In genomic region chr9:127567898-127568617, GRCh38 we compare ENCODE assay signal across 9 cellular contexts. TPM values are rescaled to one million over a fixed set of nuclear protein-coding genes. Genes with fewer than 3 reads are reported as not detected.
A peak's percentile ranks its signal among the peaks of the same experiment; 100 is the strongest.
DNase-seq lines count a peak whose midpoint lies in the region; ATAC-seq, FAIRE-seq and TF ChIP-seq lines count a peak whose summit lies in the region.
"Had no signal": no experiment of that assay in that cellular context is flagged by ENCODE, and none has a peak within 500 bp of the region (broad histone marks: within the 10 kb centered on the region; RNA-seq: fewer than 3 reads in every experiment).

No MANE protein-coding gene starts in this region.

- peaks cover 29% of the 10 kb centered on the region for H3K4me1 Mint-ChIP-seq in activated T-helper 2 cell treated with anti-CD3 and anti-CD28 coated beads, Interferon-gamma antibody, Interleukin-2, Interleukin-4, amounts not matched to agents 10 μg/mL and 5 μg/mL and 100 μg/mL, durations not matched to agents 14 hours and 24 hours and 36 hours (ENCODE audit: low read depth)

- DNase-seq in A549 (ENCODE audit: low read depth in 1 of 2, low spot score in 1 of 2) (no peak), HFF-Myc (ENCODE audit: extremely low read depth, low read depth) (no peak), small intestine (no peak), superior temporal gyrus (ENCODE audit: extremely low spot score) (no peak)
- DNase-seq in activated T-helper 2 cell treated with anti-CD3 and anti-CD28 coated beads, Interferon-gamma antibody, Interleukin-2, Interleukin-4, amounts not matched to agents 10 μg/mL and 5 μg/mL and 100 μg/mL, durations not matched to agents 14 hours and 24 hours and 36 hours (ENCODE audit: low spot score), result no peak

- H3K4me2 ChIP-seq in A549, result peak overlapping the region; percentile 97

- H3K27me3 ChIP-seq in iPS-15b (ENCODE audit: control insufficient read depth, insufficient read depth, low read length) (peaks cover 21% of the 10 kb centered on the region), small intestine (ENCODE audit: control insufficient read depth in 2 of 2, insufficient read depth in 2 of 2, low read length in 2 of 2) (no peaks in the 10 kb centered on the region)

- TF ChIP-seq EP300 in A549 (IDR thresholded peaks at IDR 0.05), result no peak

- H3K4me1 ChIP-seq in A549 (peaks cover 75% of the 10 kb centered on the region), iPS-15b (ENCODE audit: control insufficient read depth, insufficient read depth, low read length) (peaks cover 14% of the 10 kb centered on the region), small intestine (ENCODE audit: control insufficient read depth in 2 of 2, insufficient read depth in 1 of 2, low read depth in 1 of 2, low read length in 1 of 2) (no peaks in the 10 kb centered on the region)

- H3K4me3 ChIP-seq in A549 (peak overlapping the region; percentile 82), HFF-Myc (replicated peaks; ENCODE audit: low read depth, low read length) (peak overlapping the region; percentile 81), iPS-15b (ENCODE audit: low read depth, low read length) (peak overlapping the region; percentile 58), small intestine (ENCODE audit: low read depth in 1 of 2, low read length in 2 of 2) (peak overlapping the region; percentile 77 to 91)

- peak overlapping the region; percentile 61 for H3K9ac ChIP-seq in iPS-15b (ENCODE audit: low read depth, low read length)

- peak; percentile 36 to 43 for ATAC-seq in A549
- ATAC-seq in HG03175 (IDR thresholded peaks at IDR 0.05; ENCODE audit: unreplicated experiment), result no peak
- no peak for ATAC-seq in HG02852 (IDR thresholded peaks at IDR 0.05; ENCODE audit: unreplicated experiment)

- TF ChIP-seq CTCF in A549 (IDR thresholded peaks at IDR 0.05) (no peak), HFF-Myc (IDR thresholded peaks at IDR 0.05; ENCODE audit: low read depth, low read length, missing control alignments) (no peak)

- CTCF ChIA-PET in A549 (lab: Yijun Ruan, JAX), result interaction anchor here (0.7 to 2.6 kb wide), 10 partner anchors 9 to 64 kb away, joined by 3 to 12 read pairs (median 4); no protein-coding TSS in a partner anchor

- intact Hi-C loops in activated T-helper 2 cell treated with anti-CD3 and anti-CD28 coated beads, Interferon-gamma antibody, Interleukin-2, Interleukin-4, amounts not matched to agents 10 μg/mL and 5 μg/mL and 100 μg/mL, durations not matched to agents 14 hours and 24 hours and 36 hours (cut with micrococcal nuclease), result loop anchor here (2.0 kb wide), 1 partner anchor 203 kb away; no protein-coding TSS in a partner anchor

- no peaks in the 10 kb centered on the region for H3K27me3 Mint-ChIP-seq in activated T-helper 2 cell treated with anti-CD3 and anti-CD28 coated beads, Interferon-gamma antibody, Interleukin-2, Interleukin-4, amounts not matched to agents 10 μg/mL and 5 μg/mL and 100 μg/mL, durations not matched to agents 14 hours and 24 hours and 36 hours (ENCODE audit: low read depth)

- POLR2A ChIA-PET in A549 (lab: Yijun Ruan, JAX), result interaction anchor here (0.9 to 1.0 kb wide), 3 partner anchors 11 to 166 kb away, joined by 3 read pairs; no protein-coding TSS in a partner anchor

- peak overlapping the region; percentile 78 for H3K4me3 Mint-ChIP-seq in activated T-helper 2 cell treated with anti-CD3 and anti-CD28 coated beads, Interferon-gamma antibody, Interleukin-2, Interleukin-4, amounts not matched to agents 10 μg/mL and 5 μg/mL and 100 μg/mL, durations not matched to agents 14 hours and 24 hours and 36 hours (ENCODE audit: low read depth)

- H3K9me3 Mint-ChIP-seq in activated T-helper 2 cell treated with anti-CD3 and anti-CD28 coated beads, Interferon-gamma antibody, Interleukin-2, Interleukin-4, amounts not matched to agents 10 μg/mL and 5 μg/mL and 100 μg/mL, durations not matched to agents 14 hours and 24 hours and 36 hours, result no peaks in the 10 kb centered on the region

- no peak overlapping the region for H3K27ac Mint-ChIP-seq in activated T-helper 2 cell treated with anti-CD3 and anti-CD28 coated beads, Interferon-gamma antibody, Interleukin-2, Interleukin-4, amounts not matched to agents 10 μg/mL and 5 μg/mL and 100 μg/mL, durations not matched to agents 14 hours and 24 hours and 36 hours

- under 1% methylated on average over 14 of the region's 33 CpGs for WGBS in A549 (ENCODE audit: missing lambda C conversion rate)
- WGBS in small intestine, 3 donors, result 5 to 14% (median 7%) methylated on average over 29 to 33 of the region's 33 CpGs

- H3K27ac ChIP-seq in A549 (peak overlapping the region; percentile 92 to 93), small intestine (ENCODE audit: low read depth in 1 of 2, low read length in 1 of 2) (peak overlapping the region; percentile 86 to 94)

- no peak for TF ChIP-seq RAD21 in A549 (conservative IDR thresholded peaks at IDR 0.05 in 1 of 2, IDR thresholded peaks at IDR 0.05 in 1 of 2)

- no peaks in the 10 kb centered on the region for H3K36me3 Mint-ChIP-seq in activated T-helper 2 cell treated with anti-CD3 and anti-CD28 coated beads, Interferon-gamma antibody, Interleukin-2, Interleukin-4, amounts not matched to agents 10 μg/mL and 5 μg/mL and 100 μg/mL, durations not matched to agents 14 hours and 24 hours and 36 hours (ENCODE audit: low read depth)

- H3K36me3 ChIP-seq in iPS-15b (ENCODE audit: control insufficient read depth, insufficient read depth, low read length), result no peaks in the 10 kb centered on the region
- H3K36me3 ChIP-seq in small intestine (ENCODE audit: control insufficient read depth in 2 of 2, insufficient read depth in 2 of 2, low read length in 2 of 2), result peaks cover 0 to under 1% of the 10 kb centered on the region in 2 donors

- TF ChIP-seq POLR2A in A549 (IDR thresholded peaks at IDR 0.05; ENCODE audit: low read length), result no peak

- no peaks in the 10 kb centered on the region for H3K9me3 ChIP-seq in A549
- H3K9me3 ChIP-seq in iPS-15b (ENCODE audit: control insufficient read depth, insufficient read depth, low read length), result no peaks in the 10 kb centered on the region
- no peaks in the 10 kb centered on the region for H3K9me3 ChIP-seq in small intestine (ENCODE audit: control insufficient read depth, low read depth)

- FAIRE-seq in A549 (lab: Jason Lieb, UNC) (no peak), small intestine (lab: Jason Lieb, UNC) (no peak)
- FAIRE-seq: endometrium had no signal

TF ChIP-seq in A549, 52 proteins besides CTCF, POLR2A, EP300 and RAD21 (continues in another document):
- TF ChIP-seq, protein P1, sequence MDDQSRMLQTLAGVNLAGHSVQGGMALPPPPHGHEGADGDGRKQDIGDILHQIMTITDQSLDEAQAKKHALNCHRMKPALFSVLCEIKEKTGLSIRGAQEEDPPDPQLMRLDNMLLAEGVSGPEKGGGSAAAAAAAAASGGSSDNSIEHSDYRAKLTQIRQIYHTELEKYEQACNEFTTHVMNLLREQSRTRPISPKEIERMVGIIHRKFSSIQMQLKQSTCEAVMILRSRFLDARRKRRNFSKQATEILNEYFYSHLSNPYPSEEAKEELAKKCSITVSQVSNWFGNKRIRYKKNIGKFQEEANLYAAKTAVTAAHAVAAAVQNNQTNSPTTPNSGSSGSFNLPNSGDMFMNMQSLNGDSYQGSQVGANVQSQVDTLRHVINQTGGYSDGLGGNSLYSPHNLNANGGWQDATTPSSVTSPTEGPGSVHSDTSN (IDR thresholded peaks at IDR 0.05), result no peak
- no peak for TF ChIP-seq CBX8 (IDR thresholded peaks at IDR 0.05)
- no peak for TF ChIP-seq TP53 (CRISPR knock-in tag; IDR thresholded peaks at IDR 0.05)
- TF ChIP-seq, protein P2, sequence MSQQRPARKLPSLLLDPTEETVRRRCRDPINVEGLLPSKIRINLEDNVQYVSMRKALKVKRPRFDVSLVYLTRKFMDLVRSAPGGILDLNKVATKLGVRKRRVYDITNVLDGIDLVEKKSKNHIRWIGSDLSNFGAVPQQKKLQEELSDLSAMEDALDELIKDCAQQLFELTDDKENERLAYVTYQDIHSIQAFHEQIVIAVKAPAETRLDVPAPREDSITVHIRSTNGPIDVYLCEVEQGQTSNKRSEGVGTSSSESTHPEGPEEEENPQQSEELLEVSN (IDR thresholded peaks at IDR 0.05; ENCODE audit: borderline replicate concordance, low read depth), result peak; percentile 39; the same call in 1 of the 2 replicates
- TF ChIP-seq SREBF2 (IDR thresholded peaks at IDR 0.05), result no peak
- peak; percentile 84 for TF ChIP-seq MAX (IDR thresholded peaks at IDR 0.05)
- no peak for TF ChIP-seq POLR2AphosphoS2 (conservative IDR thresholded peaks at IDR 0.05; ENCODE audit: low read length)
- TF ChIP-seq RFX5 (IDR thresholded peaks at IDR 0.05), result no peak
- no peak for TF ChIP-seq ELK1 (IDR thresholded peaks at IDR 0.05; ENCODE audit: low read depth, low read length)
- TF ChIP-seq KDM1A (IDR thresholded peaks at IDR 0.05; ENCODE audit: low read depth), result no peak

RNA-seq across cellular contexts. Expression of gene STXBP1, which starts 44.0 kb away (rescaled TPM):
- 13.3 and 20.4 TPM in 2 replicates for polyA plus RNA-seq in A549 (2011; rRNA removed)
- 12.7 and 14.5 TPM in 2 replicates for polyA plus RNA-seq in A549 (2012; cell fraction: cytosol; rRNA removed)
- polyA plus RNA-seq in A549 (2012; cell fraction: nucleus; rRNA removed), result 16.5 and 22.0 TPM in 2 replicates
- 16.1 to 22.6 TPM (median 19.8 TPM) in 3 replicates for polyA plus RNA-seq in A549 (2017; fragmentation: RNase III; extraction: RNeasy Plus Mini Kit Qiagen cat#74134 plus additional on column Dnase treatment)
- 22.3 and 22.9 TPM in 2 replicates for polyA minus RNA-seq in A549 (2011; rRNA and poly(A)+ RNA removed)
- 44.5 and 48.9 TPM in 2 replicates for total RNA-seq in activated T-helper 2 cell treated with anti-CD3 and anti-CD28 coated beads, Interferon-gamma antibody, Interleukin-2, Interleukin-4, amounts not matched to agents 10 μg/mL and 5 μg/mL and 100 μg/mL, durations not matched to agents 14 hours and 24 hours and 36 hours
- 10 to 100 TPM in 1 of 3 donors, 1 to 10 TPM in 1, under 1 TPM in 1; 0.89 to 14.3 (median 1.9) TPM for polyA plus RNA-seq in small intestine

Comparison
In these comparisons a context has a peak if more than half of its experiments do, and no peak if none do; other contexts are left out.
1. ATAC-seq: peak in A549 (2 of 2); none in HG03175 (single experiment) and HG02852 (single experiment).
2. Peak in every context shown above with its lines, with median percentiles within 50 percentile points of each other: H3K4me3 ChIP-seq.